In genomic region chr6:151870375-151870774, GRCh38 we compare ENCODE assay signal across 35 cellular contexts.
"Had no signal": no experiment of that assay in that cellular context is flagged by ENCODE, and none has a peak within 500 bp of the region (broad histone marks: within the 10 kb centered on the region; RNA-seq: fewer than 3 reads in every experiment).

No MANE protein-coding gene starts in this region.

- H3K27me3 ChIP-seq: ascending aorta, breast epithelium, MG63, Peyer's patch, SJSA1 had no signal

- DNase-seq: activated CD4-positive, alpha-beta memory T cell treated with anti-CD3 and anti-CD28 coated beads, Interleukin-2, amount 10 ng/mL, durations not matched to agents 7 days and 5 days; activated CD4-positive, alpha-beta T cell treated with anti-CD3 and anti-CD28 coated beads for 36 hours; activated CD4-positive, alpha-beta T cell treated with anti-CD3 and anti-CD28 coated beads, Interleukin-2, amount 10 ng/mL, durations not matched to agents 7 days and 5 days; activated CD8-positive, alpha-beta memory T cell treated with anti-CD3 and anti-CD28 coated beads for 24 hours; activated CD8-positive, alpha-beta memory T cell treated with anti-CD3 and anti-CD28 coated beads, Interleukin-2, amount 10 ng/mL, durations not matched to agents 7 days and 5 days; activated CD8-positive, alpha-beta memory T cell treated with anti-CD3 and anti-CD28 coated beads, Interleukin-2, amount 50 U/mL, for 48 hours; activated effector memory CD4-positive, alpha-beta T cell treated with anti-CD3 and anti-CD28 coated beads, Interleukin-2, amount 50 U/mL, for 16 hours; activated naive CD4-positive, alpha-beta T cell; activated naive CD4-positive, alpha-beta T cell treated with anti-CD3 and anti-CD28 coated beads, Interleukin-2, amount 50 U/mL, for 16 hours; activated naive CD8-positive, alpha-beta T cell treated with anti-CD3 and anti-CD28 coated beads for 36 hours; activated T-cell treated with anti-CD3 and anti-CD28 coated beads, Interleukin-2, amount 50 U/mL, for 48 hours; amniotic stem cell; Karpas-422; MG63; NCI-H1048; NCI-H1436 treated with DMSO at 0.1 percent for 48 hours; NCI-H1694 treated with DMSO at 0.1 percent for 48 hours; NCI-H2029; NCI-H2171; NCI-H510A; NCI-H526; NCI-H748 treated with DMSO at 0.1 percent for 48 hours; NK-92 treated with Interleukin-12 subunit alpha and Interleukin-12 subunit beta, amount 100 ng/mL, for 24 hours; PC-3; Peyer's patch; RPMI8226; SHP77 treated with DMSO at 0.1 percent for 48 hours; SK-N-SH had no signal

- H3K4me3 Mint-ChIP-seq: activated CD4-positive, alpha-beta memory T cell treated with anti-CD3 and anti-CD28 coated beads, Interleukin-2, amount 10 ng/mL, durations not matched to agents 7 days and 5 days; activated CD4-positive, alpha-beta T cell treated with anti-CD3 and anti-CD28 coated beads for 36 hours; activated CD4-positive, alpha-beta T cell treated with anti-CD3 and anti-CD28 coated beads, Interleukin-2, amount 10 ng/mL, durations not matched to agents 7 days and 5 days; activated CD8-positive, alpha-beta memory T cell treated with anti-CD3 and anti-CD28 coated beads, Interleukin-2, amount 10 ng/mL, durations not matched to agents 7 days and 5 days; activated naive CD8-positive, alpha-beta T cell treated with anti-CD3 and anti-CD28 coated beads for 36 hours; T-helper 1 cell treated with Interleukin-12 subunit alpha and Interleukin-12 subunit beta and Interleukin-4 antibody, amounts not matched to agents 30 μg/mL and 1 μg/mL, for 36 hours; T-helper 2 cell treated with Interferon-gamma antibody and Interleukin-4, amounts not matched to agents 5 μg/mL and 100 μg/mL, for 36 hours; WTC11 had no signal

- H3K36me3 ChIP-seq: ascending aorta, breast epithelium, MG63, Peyer's patch, SJSA1 had no signal

- H3K9ac ChIP-seq: SK-N-SH had no signal

- H3K4me1 Mint-ChIP-seq: activated CD4-positive, alpha-beta memory T cell treated with anti-CD3 and anti-CD28 coated beads, Interleukin-2, amount 10 ng/mL, durations not matched to agents 7 days and 5 days; activated CD4-positive, alpha-beta T cell treated with anti-CD3 and anti-CD28 coated beads for 36 hours; activated CD4-positive, alpha-beta T cell treated with anti-CD3 and anti-CD28 coated beads, Interleukin-2, amount 10 ng/mL, durations not matched to agents 7 days and 5 days; activated CD8-positive, alpha-beta memory T cell treated with anti-CD3 and anti-CD28 coated beads, Interleukin-2, amount 10 ng/mL, durations not matched to agents 7 days and 5 days; activated naive CD8-positive, alpha-beta T cell treated with anti-CD3 and anti-CD28 coated beads for 36 hours; WTC11 had no signal

- H3K27ac Mint-ChIP-seq: activated CD4-positive, alpha-beta memory T cell treated with anti-CD3 and anti-CD28 coated beads, Interleukin-2, amount 10 ng/mL, durations not matched to agents 7 days and 5 days; activated CD4-positive, alpha-beta T cell treated with anti-CD3 and anti-CD28 coated beads for 36 hours; activated CD4-positive, alpha-beta T cell treated with anti-CD3 and anti-CD28 coated beads, Interleukin-2, amount 10 ng/mL, durations not matched to agents 7 days and 5 days; activated CD8-positive, alpha-beta memory T cell treated with anti-CD3 and anti-CD28 coated beads, Interleukin-2, amount 10 ng/mL, durations not matched to agents 7 days and 5 days; activated naive CD8-positive, alpha-beta T cell treated with anti-CD3 and anti-CD28 coated beads for 36 hours; T-helper 1 cell treated with Interleukin-12 subunit alpha and Interleukin-12 subunit beta and Interleukin-4 antibody, amounts not matched to agents 30 μg/mL and 1 μg/mL, for 36 hours; T-helper 2 cell treated with Interferon-gamma antibody and Interleukin-4, amounts not matched to agents 5 μg/mL and 100 μg/mL, for 36 hours; WTC11 had no signal

- H3K9me3 ChIP-seq: ascending aorta, breast epithelium, MG63, Peyer's patch, SJSA1, SK-N-SH had no signal

- H3K27ac ChIP-seq: breast epithelium, Peyer's patch, SJSA1 had no signal

- H3K4me2 ChIP-seq: SK-N-SH had no signal

- H3K4me3 ChIP-seq: ascending aorta, breast epithelium, K562, MG63, Peyer's patch, SJSA1 had no signal

- H3K4me1 ChIP-seq: Peyer's patch, SJSA1 had no signal

- H3K36me3 Mint-ChIP-seq: activated CD8-positive, alpha-beta memory T cell treated with anti-CD3 and anti-CD28 coated beads, Interleukin-2, amount 10 ng/mL, durations not matched to agents 7 days and 5 days; activated naive CD8-positive, alpha-beta T cell treated with anti-CD3 and anti-CD28 coated beads for 36 hours had no signal

- H3K27me3 Mint-ChIP-seq: activated CD4-positive, alpha-beta memory T cell treated with anti-CD3 and anti-CD28 coated beads, Interleukin-2, amount 10 ng/mL, durations not matched to agents 7 days and 5 days; activated CD4-positive, alpha-beta T cell treated with anti-CD3 and anti-CD28 coated beads for 36 hours; activated CD4-positive, alpha-beta T cell treated with anti-CD3 and anti-CD28 coated beads, Interleukin-2, amount 10 ng/mL, durations not matched to agents 7 days and 5 days; activated CD8-positive, alpha-beta memory T cell treated with anti-CD3 and anti-CD28 coated beads, Interleukin-2, amount 10 ng/mL, durations not matched to agents 7 days and 5 days; activated naive CD8-positive, alpha-beta T cell treated with anti-CD3 and anti-CD28 coated beads for 36 hours had no signal
